1 cellular context compared by ENCODE assay signal in the genomic region with DNA sequence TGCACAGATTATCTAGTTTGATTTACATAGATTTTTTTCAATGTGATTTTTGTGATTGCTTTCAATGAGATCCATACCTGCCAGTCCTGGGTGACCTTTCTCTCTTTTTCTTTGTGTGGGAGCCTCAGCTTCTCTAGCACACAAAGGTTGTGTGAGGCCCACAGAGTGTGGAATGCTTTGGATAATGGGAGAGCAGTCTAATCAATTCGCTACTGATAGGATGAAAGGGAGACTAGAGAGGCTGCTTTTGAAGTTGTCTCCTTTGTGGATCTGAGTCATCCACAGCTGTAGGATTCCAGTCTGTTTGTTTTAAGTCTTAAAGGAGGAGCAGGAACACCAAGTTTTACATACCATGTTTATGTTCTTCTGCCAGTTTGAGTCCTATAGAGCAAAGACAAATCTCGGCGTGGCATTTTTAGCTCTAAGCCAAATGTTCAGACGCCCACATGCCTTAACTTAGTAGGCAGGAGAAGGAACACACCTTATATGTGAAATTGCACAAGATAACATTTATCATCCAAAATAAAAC.
A peak's percentile ranks its signal among the peaks of the same experiment; 100 is the strongest.
TF ChIP-seq lines count a peak whose summit lies in the region.

No MANE protein-coding gene starts in this region.

TF ChIP-seq in HepG2, 621 proteins besides CTCF, POLR2A, EP300 and RAD21 (continued from another document and continues in another):
- TF ChIP-seq DZIP1 (CRISPR knock-in tag; IDR thresholded peaks at IDR 0.05) (no peak), ZBTB3 (CRISPR knock-in tag; IDR thresholded peaks at IDR 0.05; ENCODE audit: borderline replicate concordance, low read depth) (no peak), ETV6 (CRISPR knock-in tag; conservative IDR thresholded peaks at IDR 0.05) (no peak), FOXP1 (IDR thresholded peaks at IDR 0.05) (no peak), FOXP1 (CRISPR knock-in tag; IDR thresholded peaks at IDR 0.05) (peak; percentile 92), ZNF275 (CRISPR knock-in tag; IDR thresholded peaks at IDR 0.05; ENCODE audit: borderline replicate concordance) (no peak), SAP130 (CRISPR knock-in tag; IDR thresholded peaks at IDR 0.05; ENCODE audit: low read depth) (peak; percentile 70), TFE3 (CRISPR knock-in tag; IDR thresholded peaks at IDR 0.05) (peak; percentile 68; the same call in 1 of the 2 replicates), ZNF510 (CRISPR knock-in tag; IDR thresholded peaks at IDR 0.05; ENCODE audit: low read depth) (no peak), PRPF4 (IDR thresholded peaks at IDR 0.05; ENCODE audit: low read depth, low read length, poor library complexity, severe bottlenecking) (no peak), NAIF1 (CRISPR knock-in tag; IDR thresholded peaks at IDR 0.05; ENCODE audit: borderline replicate concordance) (no peak), NPAS2 (CRISPR knock-in tag; IDR thresholded peaks at IDR 0.05; ENCODE audit: borderline replicate concordance) (no peak), CC2D1A (CRISPR knock-in tag; IDR thresholded peaks at IDR 0.05) (no peak), KLF9 (CRISPR knock-in tag; IDR thresholded peaks at IDR 0.05; ENCODE audit: low read depth) (no peak), RFX1 (IDR thresholded peaks at IDR 0.05) (no peak), TBP (CRISPR knock-in tag; IDR thresholded peaks at IDR 0.05) (no peak), NFE2L1 (CRISPR knock-in tag; IDR thresholded peaks at IDR 0.05; ENCODE audit: borderline replicate concordance) (no peak), CERS6 (CRISPR knock-in tag; IDR thresholded peaks at IDR 0.05) (no peak), ZBTB10 (CRISPR knock-in tag; IDR thresholded peaks at IDR 0.05; ENCODE audit: borderline replicate concordance) (no peak), ZNF234 (CRISPR knock-in tag; conservative IDR thresholded peaks at IDR 0.05) (no peak), ZSCAN29 (CRISPR knock-in tag; conservative IDR thresholded peaks at IDR 0.05) (0 out of 2 replicates have a peak, but pooled peaks have one; percentile 6), ZNF720 (CRISPR knock-in tag; IDR thresholded peaks at IDR 0.05) (no peak), ZNF772 (CRISPR knock-in tag; IDR thresholded peaks at IDR 0.05) (no peak; the same call in 1 of the 2 replicates), CCAR2 (optimal IDR thresholded peaks at IDR 0.05; ENCODE audit: low read depth, low read length) (no peak), ATRX (CRISPR knock-in tag; IDR thresholded peaks at IDR 0.05; ENCODE audit: borderline replicate concordance) (no peak), ZNF3 (CRISPR knock-in tag; IDR thresholded peaks at IDR 0.05) (0 out of 2 replicates have a peak, but pooled peaks have one; percentile 25), MTF2 (CRISPR knock-in tag; IDR thresholded peaks at IDR 0.05; ENCODE audit: borderline replicate concordance) (no peak), HNF4A (CRISPR knock-in tag; IDR thresholded peaks at IDR 0.05) (peak; percentile 82), ZFP36 (IDR thresholded peaks at IDR 0.05; ENCODE audit: borderline replicate concordance, low read depth, low read length, partially characterized antibody) (no peak), TCF12 (IDR thresholded peaks at IDR 0.05) (no peak), TCF12 (CRISPR knock-in tag; IDR thresholded peaks at IDR 0.05) (peak; percentile 94), MBD4 (IDR thresholded peaks at IDR 0.05; ENCODE audit: borderline replicate concordance, low read length) (peak; percentile 97), ZNF549 (CRISPR knock-in tag; IDR thresholded peaks at IDR 0.05) (no peak), ZNF800 (CRISPR knock-in tag; IDR thresholded peaks at IDR 0.05) (no peak), ZNF614 (CRISPR knock-in tag; IDR thresholded peaks at IDR 0.05; ENCODE audit: borderline replicate concordance) (peak; percentile 77; the same call in 1 of the 2 replicates), ZNF788 (CRISPR knock-in tag; IDR thresholded peaks at IDR 0.05; ENCODE audit: borderline replicate concordance) (no peak), ZNF230 (CRISPR knock-in tag; IDR thresholded peaks at IDR 0.05) (no peak), RFXAP (CRISPR knock-in tag; IDR thresholded peaks at IDR 0.05; ENCODE audit: borderline replicate concordance) (no peak), GATAD2A (CRISPR knock-in tag; IDR thresholded peaks at IDR 0.05) (peak; percentile 98), FIP1L1 (IDR thresholded peaks at IDR 0.05; ENCODE audit: borderline replicate concordance, insufficient read depth, low read depth, low read length) (no peak), SIX1 (CRISPR knock-in tag; IDR thresholded peaks at IDR 0.05; ENCODE audit: borderline replicate concordance) (peak; percentile 85; the same call in 1 of the 2 replicates), ZNF282 (IDR thresholded peaks at IDR 0.05; ENCODE audit: partially characterized antibody) (no peak), ZNF225 (CRISPR knock-in tag; IDR thresholded peaks at IDR 0.05) (no peak), SP2 (CRISPR knock-in tag; IDR thresholded peaks at IDR 0.05) (no peak), ZSCAN21 (CRISPR knock-in tag; IDR thresholded peaks at IDR 0.05; ENCODE audit: borderline replicate concordance) (no peak), ARNT (IDR thresholded peaks at IDR 0.05) (no peak), ARNTL (CRISPR knock-in tag; IDR thresholded peaks at IDR 0.05) (0 out of 2 replicates have a peak, but pooled peaks have one; percentile 64)
- TF ChIP-seq, protein P1, sequence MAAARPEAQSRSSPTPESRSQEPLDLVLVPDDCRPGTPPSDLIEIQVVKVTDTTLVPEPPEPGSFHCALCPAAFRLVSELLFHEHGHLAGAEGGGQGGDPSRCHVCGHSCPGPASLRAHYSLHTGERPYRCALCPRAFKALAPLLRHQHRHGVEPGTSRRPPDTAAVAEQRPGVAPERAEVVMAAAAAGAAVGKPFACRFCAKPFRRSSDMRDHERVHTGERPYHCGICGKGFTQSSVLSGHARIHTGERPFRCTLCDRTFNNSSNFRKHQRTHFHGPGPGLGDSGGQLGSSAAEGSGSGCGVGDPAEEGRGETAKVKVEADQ (CRISPR knock-in tag; IDR thresholded peaks at IDR 0.05; ENCODE audit: borderline replicate concordance): no peak
- TF ChIP-seq, protein P2, sequence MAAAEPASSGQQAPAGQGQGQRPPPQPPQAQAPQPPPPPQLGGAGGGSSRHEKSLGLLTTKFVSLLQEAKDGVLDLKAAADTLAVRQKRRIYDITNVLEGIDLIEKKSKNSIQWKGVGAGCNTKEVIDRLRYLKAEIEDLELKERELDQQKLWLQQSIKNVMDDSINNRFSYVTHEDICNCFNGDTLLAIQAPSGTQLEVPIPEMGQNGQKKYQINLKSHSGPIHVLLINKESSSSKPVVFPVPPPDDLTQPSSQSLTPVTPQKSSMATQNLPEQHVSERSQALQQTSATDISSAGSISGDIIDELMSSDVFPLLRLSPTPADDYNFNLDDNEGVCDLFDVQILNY (CRISPR knock-in tag; conservative IDR thresholded peaks at IDR 0.05): no peak
- TF ChIP-seq, protein P3, sequence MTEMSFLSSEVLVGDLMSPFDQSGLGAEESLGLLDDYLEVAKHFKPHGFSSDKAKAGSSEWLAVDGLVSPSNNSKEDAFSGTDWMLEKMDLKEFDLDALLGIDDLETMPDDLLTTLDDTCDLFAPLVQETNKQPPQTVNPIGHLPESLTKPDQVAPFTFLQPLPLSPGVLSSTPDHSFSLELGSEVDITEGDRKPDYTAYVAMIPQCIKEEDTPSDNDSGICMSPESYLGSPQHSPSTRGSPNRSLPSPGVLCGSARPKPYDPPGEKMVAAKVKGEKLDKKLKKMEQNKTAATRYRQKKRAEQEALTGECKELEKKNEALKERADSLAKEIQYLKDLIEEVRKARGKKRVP (CRISPR knock-in tag; IDR thresholded peaks at IDR 0.05): no peak
- TF ChIP-seq, protein P4, sequence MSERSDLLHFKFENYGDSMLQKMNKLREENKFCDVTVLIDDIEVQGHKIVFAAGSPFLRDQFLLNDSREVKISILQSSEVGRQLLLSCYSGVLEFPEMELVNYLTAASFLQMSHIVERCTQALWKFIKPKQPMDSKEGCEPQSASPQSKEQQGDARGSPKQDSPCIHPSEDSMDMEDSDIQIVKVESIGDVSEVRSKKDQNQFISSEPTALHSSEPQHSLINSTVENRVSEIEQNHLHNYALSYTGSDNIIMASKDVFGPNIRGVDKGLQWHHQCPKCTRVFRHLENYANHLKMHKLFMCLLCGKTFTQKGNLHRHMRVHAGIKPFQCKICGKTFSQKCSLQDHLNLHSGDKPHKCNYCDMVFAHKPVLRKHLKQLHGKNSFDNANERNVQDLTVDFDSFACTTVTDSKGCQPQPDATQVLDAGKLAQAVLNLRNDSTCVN (CRISPR knock-in tag; IDR thresholded peaks at IDR 0.05; ENCODE audit: borderline replicate concordance): no peak
- TF ChIP-seq, protein P5, sequence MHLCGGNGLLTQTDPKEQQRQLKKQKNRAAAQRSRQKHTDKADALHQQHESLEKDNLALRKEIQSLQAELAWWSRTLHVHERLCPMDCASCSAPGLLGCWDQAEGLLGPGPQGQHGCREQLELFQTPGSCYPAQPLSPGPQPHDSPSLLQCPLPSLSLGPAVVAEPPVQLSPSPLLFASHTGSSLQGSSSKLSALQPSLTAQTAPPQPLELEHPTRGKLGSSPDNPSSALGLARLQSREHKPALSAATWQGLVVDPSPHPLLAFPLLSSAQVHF (CRISPR knock-in tag; IDR thresholded peaks at IDR 0.05): no peak
